ENCODE assay signal across 29 cellular contexts in genomic region chrX:65866762-65867161, GRCh38.
DNase-seq lines count a peak whose midpoint lies in the region; ATAC-seq, FAIRE-seq and TF ChIP-seq lines count a peak whose summit lies in the region.
"Had no signal": no experiment of that assay in that cellular context is flagged by ENCODE, and none has a peak within 500 bp of the region (broad histone marks: within the 10 kb centered on the region; RNA-seq: fewer than 3 reads in every experiment).

No MANE protein-coding gene starts in this region.

- POLR2A ChIA-PET in activated CD4-positive, alpha-beta memory T cell treated with anti-CD3 and anti-CD28 coated beads, Interleukin-2, amount 10 ng/mL, durations not matched to agents 7 days and 5 days (lab: Charles Lee): interaction anchor here (0.6 kb wide), 1 partner anchor 44 kb away, joined by 3 read pairs; no protein-coding TSS in a partner anchor
- POLR2A ChIA-PET in activated CD4-positive, alpha-beta memory T cell treated with anti-CD3 and anti-CD28 coated beads for 36 hours (lab: Charles Lee): no interaction called here
- POLR2A ChIA-PET in activated B cell treated with CpG ODN at 0.5 μM for 24 hours (lab: Charles Lee): no interaction called here

- H3K36me3 ChIP-seq in esophagus squamous epithelium: no peaks in the 10 kb centered on the region
- no peaks in the 10 kb centered on the region for H3K36me3 ChIP-seq in thyroid gland
- H3K36me3 ChIP-seq: ascending aorta, MG63, thoracic aorta, vagina had no signal

- H3K4me3 ChIP-seq in esophagus squamous epithelium: no peak overlapping the region
- no peak overlapping the region for H3K4me3 ChIP-seq in thyroid gland (replicated peaks in 1 of 3)
- H3K4me3 ChIP-seq: ascending aorta, coronary artery, GM23248, K562, MG63, thoracic aorta, vagina had no signal

- H3K4me1 Mint-ChIP-seq in activated CD4-positive, alpha-beta memory T cell treated with anti-CD3 and anti-CD28 coated beads, Interleukin-2, amount 10 ng/mL, durations not matched to agents 7 days and 5 days: peaks cover 53% of the 10 kb centered on the region
- peaks cover 27% of the 10 kb centered on the region for H3K4me1 Mint-ChIP-seq in activated CD4-positive, alpha-beta memory T cell treated with anti-CD3 and anti-CD28 coated beads for 36 hours (ENCODE audit: low read depth)
- peaks cover 16% of the 10 kb centered on the region for H3K4me1 Mint-ChIP-seq in activated B cell treated with CpG ODN at 0.5 μM for 24 hours
- peaks cover 4% of the 10 kb centered on the region for H3K4me1 Mint-ChIP-seq in stimulated activated memory B cell treated with anti-CD40 and anti-IgM and Interleukin-4, amounts not matched to agents 10 μg/mL and 1 μg/mL and 100 μg/mL, for 72 hours

- peak; percentile 69 for FAIRE-seq in GM19239 (lab: Jason Lieb, UNC)
- FAIRE-seq: K562, RCC 7860 had no signal

- TF ChIP-seq CTCF in activated B cell treated with CpG ODN at 0.5 μM for 24 hours (IDR thresholded peaks at IDR 0.05) (no peak), esophagus squamous epithelium (IDR thresholded peaks at IDR 0.05) (no peak), thyroid gland (IDR thresholded peaks at IDR 0.05) (no peak)

- H3K27me3 ChIP-seq in esophagus squamous epithelium (no peaks in the 10 kb centered on the region), thyroid gland (no peaks in the 10 kb centered on the region)
- H3K27me3 ChIP-seq: ascending aorta, MG63, vagina had no signal

- no peaks in the 10 kb centered on the region for H3K9me3 Mint-ChIP-seq in activated CD4-positive, alpha-beta memory T cell treated with anti-CD3 and anti-CD28 coated beads, Interleukin-2, amount 10 ng/mL, durations not matched to agents 7 days and 5 days
- no peaks in the 10 kb centered on the region for H3K9me3 Mint-ChIP-seq in activated CD4-positive, alpha-beta memory T cell treated with anti-CD3 and anti-CD28 coated beads for 36 hours
- H3K9me3 Mint-ChIP-seq in activated B cell treated with CpG ODN at 0.5 μM for 24 hours: no peaks in the 10 kb centered on the region
- H3K9me3 Mint-ChIP-seq in stimulated activated memory B cell treated with anti-CD40 and anti-IgM and Interleukin-4, amounts not matched to agents 10 μg/mL and 1 μg/mL and 100 μg/mL, for 72 hours: no peaks in the 10 kb centered on the region
- H3K9me3 Mint-ChIP-seq: natural killer cell treated with Interleukin-12 subunit alpha and Interleukin-12 subunit beta and Interleukin-15 and Interleukin-18, amount 100 ng/mL, for 72 hours had no signal

- ATAC-seq in activated B cell treated with CpG ODN at 0.5 μM for 24 hours (ENCODE audit: low read depth): peak; percentile 34
- ATAC-seq in stimulated activated memory B cell treated with anti-CD40 and anti-IgM and Interleukin-4, amounts not matched to agents 10 μg/mL and 1 μg/mL and 100 μg/mL, for 72 hours: no peak
- ATAC-seq: K562 had no signal

- no peak for DNase-seq in activated CD4-positive, alpha-beta memory T cell treated with anti-CD3 and anti-CD28 coated beads, Interleukin-2, amount 10 ng/mL, durations not matched to agents 7 days and 5 days
- no peak for DNase-seq in activated CD4-positive, alpha-beta memory T cell treated with anti-CD3 and anti-CD28 coated beads for 36 hours
- DNase-seq in GM19239 (ENCODE audit: insufficient read length, low spot score): no peak
- DNase-seq in activated B cell treated with CpG ODN at 0.5 μM for 24 hours: no peak
- DNase-seq in esophagus squamous epithelium (lab: John Stamatoyannopoulos, UW): no peak
- no peak for DNase-seq in thyroid gland
- no peak for DNase-seq in amniotic stem cell (lab: John Stamatoyannopoulos, UW)
- DNase-seq: activated CD4-positive, CD25-positive, alpha-beta regulatory T cell treated with anti-CD3 and anti-CD28 coated beads, Interleukin-2, amount 50 U/mL, for 72 hours; DMS153; foreskin fibroblast; GM23248; head of caudate nucleus; kidney; MG63; NCI-H2081; NCI-H345; SIG-M5; stimulated activated naive CD8-positive, alpha-beta T cell treated with anti-CD3 and anti-CD28 coated beads, Interleukin-15, Interleukin-2, amounts not matched to agents 100 U/mL and 50 U/mL, for 24 hours; SW 1271 had no signal

- CTCF ChIA-PET in activated CD4-positive, alpha-beta memory T cell treated with anti-CD3 and anti-CD28 coated beads, Interleukin-2, amount 10 ng/mL, durations not matched to agents 7 days and 5 days (lab: Charles Lee): no interaction called here
- CTCF ChIA-PET in activated CD4-positive, alpha-beta memory T cell treated with anti-CD3 and anti-CD28 coated beads for 36 hours (lab: Charles Lee): interaction anchor here (0.7 kb wide), 1 partner anchor 134 kb away, joined by 3 read pairs; no protein-coding TSS in a partner anchor
- CTCF ChIA-PET in activated B cell treated with CpG ODN at 0.5 μM for 24 hours (lab: Charles Lee): no interaction called here

- peaks cover 4% of the 10 kb centered on the region for H3K36me3 Mint-ChIP-seq in activated CD4-positive, alpha-beta memory T cell treated with anti-CD3 and anti-CD28 coated beads, Interleukin-2, amount 10 ng/mL, durations not matched to agents 7 days and 5 days (ENCODE audit: low read depth)
- no peaks in the 10 kb centered on the region for H3K36me3 Mint-ChIP-seq in activated CD4-positive, alpha-beta memory T cell treated with anti-CD3 and anti-CD28 coated beads for 36 hours
- H3K36me3 Mint-ChIP-seq in activated B cell treated with CpG ODN at 0.5 μM for 24 hours (ENCODE audit: low read depth): no peaks in the 10 kb centered on the region
- H3K36me3 Mint-ChIP-seq in stimulated activated memory B cell treated with anti-CD40 and anti-IgM and Interleukin-4, amounts not matched to agents 10 μg/mL and 1 μg/mL and 100 μg/mL, for 72 hours: no peaks in the 10 kb centered on the region
- H3K36me3 Mint-ChIP-seq: activated naive CD4-positive, alpha-beta T cell treated with anti-CD3 and anti-CD28 coated beads, Interleukin-2, amount 50 U/mL, for 72 hours; natural killer cell treated with Interleukin-12 subunit alpha and Interleukin-12 subunit beta and Interleukin-15 and Interleukin-18, amount 100 ng/mL, for 72 hours had no signal

- TF ChIP-seq POLR2A in esophagus squamous epithelium (IDR thresholded peaks at IDR 0.05): no peak
- TF ChIP-seq POLR2A in thyroid gland (IDR thresholded peaks at IDR 0.05): no peak

- no peak overlapping the region for H3K4me3 Mint-ChIP-seq in activated CD4-positive, alpha-beta memory T cell treated with anti-CD3 and anti-CD28 coated beads, Interleukin-2, amount 10 ng/mL, durations not matched to agents 7 days and 5 days
- H3K4me3 Mint-ChIP-seq in activated CD4-positive, alpha-beta memory T cell treated with anti-CD3 and anti-CD28 coated beads for 36 hours: no peak overlapping the region
- H3K4me3 Mint-ChIP-seq in activated B cell treated with CpG ODN at 0.5 μM for 24 hours: no peak overlapping the region
- H3K4me3 Mint-ChIP-seq in stimulated activated memory B cell treated with anti-CD40 and anti-IgM and Interleukin-4, amounts not matched to agents 10 μg/mL and 1 μg/mL and 100 μg/mL, for 72 hours: no peak overlapping the region
- H3K4me3 Mint-ChIP-seq: B cell; natural killer cell treated with Interleukin-12 subunit alpha and Interleukin-12 subunit beta and Interleukin-15 and Interleukin-18, amount 100 ng/mL, for 72 hours had no signal

- no peaks in the 10 kb centered on the region for H3K4me1 ChIP-seq in esophagus squamous epithelium
- H3K4me1 ChIP-seq in thyroid gland: no peaks in the 10 kb centered on the region
- H3K4me1 ChIP-seq: ascending aorta, vagina had no signal

- H3K27me3 Mint-ChIP-seq in activated CD4-positive, alpha-beta memory T cell treated with anti-CD3 and anti-CD28 coated beads, Interleukin-2, amount 10 ng/mL, durations not matched to agents 7 days and 5 days: no peaks in the 10 kb centered on the region
- H3K27me3 Mint-ChIP-seq in activated CD4-positive, alpha-beta memory T cell treated with anti-CD3 and anti-CD28 coated beads for 36 hours: no peaks in the 10 kb centered on the region
- no peaks in the 10 kb centered on the region for H3K27me3 Mint-ChIP-seq in activated B cell treated with CpG ODN at 0.5 μM for 24 hours
- no peaks in the 10 kb centered on the region for H3K27me3 Mint-ChIP-seq in stimulated activated memory B cell treated with anti-CD40 and anti-IgM and Interleukin-4, amounts not matched to agents 10 μg/mL and 1 μg/mL and 100 μg/mL, for 72 hours
- H3K27me3 Mint-ChIP-seq: B cell had no signal

- intact Hi-C loops in activated CD4-positive, alpha-beta memory T cell treated with anti-CD3 and anti-CD28 coated beads for 36 hours (cut with micrococcal nuclease): loop anchor here (1.0 to 2.0 kb wide), 4 partner anchors 60 to 271 kb away; no protein-coding TSS in a partner anchor
- intact Hi-C loops in activated B cell treated with CpG ODN at 0.5 μM for 24 hours (cut with micrococcal nuclease): loop anchor here (5.0 kb wide), 1 partner anchor 121 kb away; no protein-coding TSS in a partner anchor
- intact Hi-C loops in esophagus squamous epithelium (cut with DNase I): no loop called here
- intact Hi-C loops in thyroid gland (cut with DNase I): no loop called here

- WGBS in esophagus squamous epithelium, 2 donors: 89 to 100% methylated on average over 1 of the region's 1 CpG
- 97 to 100% methylated on average over 1 of the region's 1 CpG for whole genome bisulfite sequencing in thyroid gland, 2 donors

- no peak overlapping the region for H3K27ac ChIP-seq in esophagus squamous epithelium
- no peak overlapping the region for H3K27ac ChIP-seq in thyroid gland
- H3K27ac ChIP-seq: ascending aorta, coronary artery, GM23248, thoracic aorta, vagina had no signal

- H3K9me3 ChIP-seq in esophagus squamous epithelium (no peaks in the 10 kb centered on the region), thyroid gland (no peaks in the 10 kb centered on the region)
- H3K9me3 ChIP-seq: ascending aorta, MG63, thoracic aorta, vagina had no signal

- peak overlapping the region; percentile 75 for H3K27ac Mint-ChIP-seq in activated CD4-positive, alpha-beta memory T cell treated with anti-CD3 and anti-CD28 coated beads, Interleukin-2, amount 10 ng/mL, durations not matched to agents 7 days and 5 days
- no peak overlapping the region for H3K27ac Mint-ChIP-seq in activated CD4-positive, alpha-beta memory T cell treated with anti-CD3 and anti-CD28 coated beads for 36 hours
- no peak overlapping the region for H3K27ac Mint-ChIP-seq in activated B cell treated with CpG ODN at 0.5 μM for 24 hours
- no peak overlapping the region for H3K27ac Mint-ChIP-seq in stimulated activated memory B cell treated with anti-CD40 and anti-IgM and Interleukin-4, amounts not matched to agents 10 μg/mL and 1 μg/mL and 100 μg/mL, for 72 hours
- H3K27ac Mint-ChIP-seq: activated naive CD4-positive, alpha-beta T cell treated with anti-CD3 and anti-CD28 coated beads, Interleukin-2, amount 50 U/mL, for 72 hours; natural killer cell treated with Interleukin-12 subunit alpha and Interleukin-12 subunit beta and Interleukin-15 and Interleukin-18, amount 100 ng/mL, for 72 hours had no signal

Comparison
In these comparisons a context has a peak if more than half of its experiments do, and no peak if none do; other contexts are left out.
1. intact Hi-C loops: an anchor here in activated CD4-positive, alpha-beta memory T cell treated with anti-CD3 and anti-CD28 coated beads for 36 hours (1.0 to 2.0 kb wide) and activated B cell treated with CpG ODN at 0.5 μM for 24 hours (5.0 kb wide); none called in esophagus squamous epithelium and thyroid gland.